ENCODE assay signal across 1 cellular context in genomic region chr21:42227909-42228708, GRCh38.
TF ChIP-seq lines count a peak whose summit lies in the region.

No MANE protein-coding gene starts in this region.

TF ChIP-seq in GM23338, 12 proteins besides CTCF, POLR2A, EP300 and RAD21 (continued from another document):
- TF ChIP-seq ZNF462 (CRISPR knock-in tag; IDR thresholded peaks at IDR 0.05): no peak
- no peak for TF ChIP-seq STAT1 (IDR thresholded peaks at IDR 0.05; ENCODE audit: unreplicated experiment)
- TF ChIP-seq CREB1 (CRISPR knock-in tag; IDR thresholded peaks at IDR 0.05; ENCODE audit: low read depth): no peak
- no peak for TF ChIP-seq EZH2 (IDR thresholded peaks at IDR 0.05; ENCODE audit: low read depth, unreplicated experiment)
